Comparison of ENCODE assay signal across 8 cellular contexts in the genomic region with DNA sequence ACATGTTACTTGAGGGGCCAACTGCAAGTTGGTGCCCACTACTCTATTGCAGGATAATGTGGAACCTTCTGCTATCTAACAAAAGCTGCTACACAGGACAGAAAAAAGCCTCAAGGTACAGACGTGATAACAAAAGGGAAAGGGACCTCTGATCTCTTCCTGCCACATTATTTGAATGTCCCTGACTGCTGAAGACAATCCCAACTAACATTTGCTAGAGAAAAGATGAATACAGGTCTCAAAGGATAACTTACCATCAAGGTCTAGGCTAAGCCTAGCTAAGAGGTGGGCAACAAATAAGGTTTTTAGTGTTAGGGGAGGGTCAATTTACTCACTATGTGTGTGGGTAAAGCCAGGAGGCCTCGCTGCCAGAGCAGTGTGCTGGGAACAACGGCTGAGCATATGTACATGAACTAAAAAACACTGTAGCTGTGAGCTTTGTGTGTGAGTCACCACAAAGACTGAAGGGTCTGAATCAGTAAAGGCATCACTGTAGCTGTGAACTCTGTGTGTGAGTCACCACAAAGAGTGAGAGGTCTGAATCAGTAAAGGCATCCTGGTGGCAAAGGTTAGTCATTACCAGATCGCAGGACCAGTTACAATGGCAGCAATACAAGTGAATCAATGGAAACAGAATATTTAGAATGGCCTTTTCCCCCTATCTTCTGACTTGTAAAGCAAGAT.
DNase-seq lines count a peak whose midpoint lies in the region; ATAC-seq and TF ChIP-seq lines count a peak whose summit lies in the region.

No MANE protein-coding gene starts in this region.

- H3K4me1 Mint-ChIP-seq in activated T-cell treated with anti-CD3 and anti-CD28 coated beads, Interleukin-2, amount 50 U/mL, for 24 hours (ENCODE audit: low read depth) = peaks cover 68% of the 10 kb centered on the region

- no peaks in the 10 kb centered on the region for H3K36me3 ChIP-seq in upper lobe of right lung

- DNase-seq in AG08395 (ENCODE audit: low spot score) (peak; percentile 65), LoVo (ENCODE audit: low spot score) (peak; percentile 61), inferior parietal cortex (ENCODE audit: extremely low spot score) (peak; percentile 20), upper lobe of right lung (no peak), medulla oblongata (ENCODE audit: extremely low spot score) (no peak)
- DNase-seq in activated T-cell treated with anti-CD3 and anti-CD28 coated beads, Interleukin-2, amount 50 U/mL, for 24 hours = peak; percentile 62
- DNase-seq in stimulated activated CD8-positive, alpha-beta memory T cell treated with anti-CD3 and anti-CD28 coated beads, Interleukin-7, amount 100 ng/mL, for 48 hours (ENCODE audit: extremely low read depth in 1 of 2, low read depth in 1 of 2) = peak; percentile 25 to 52

- H3K27me3 ChIP-seq in upper lobe of right lung = peaks cover 41% of the 10 kb centered on the region

- no peaks in the 10 kb centered on the region for H3K4me1 ChIP-seq in upper lobe of right lung

- peaks cover 3% of the 10 kb centered on the region for H3K27me3 Mint-ChIP-seq in activated T-cell treated with anti-CD3 and anti-CD28 coated beads, Interleukin-2, amount 50 U/mL, for 24 hours

- H3K27ac Mint-ChIP-seq in activated T-cell treated with anti-CD3 and anti-CD28 coated beads, Interleukin-2, amount 50 U/mL, for 24 hours = peak overlapping the region; percentile 95

- H3K36me3 Mint-ChIP-seq in activated T-cell treated with anti-CD3 and anti-CD28 coated beads, Interleukin-2, amount 50 U/mL, for 24 hours (ENCODE audit: low read depth) = peaks cover 43% of the 10 kb centered on the region

- H3K4me3 ChIP-seq in upper lobe of right lung = no peak overlapping the region

- peak; percentile 73 for ATAC-seq in GM21447 (IDR thresholded peaks at IDR 0.05; ENCODE audit: unreplicated experiment)
- no peak for ATAC-seq in upper lobe of right lung

- no peaks in the 10 kb centered on the region for H3K9me3 Mint-ChIP-seq in activated T-cell treated with anti-CD3 and anti-CD28 coated beads, Interleukin-2, amount 50 U/mL, for 24 hours

- no peak overlapping the region for H3K27ac ChIP-seq in upper lobe of right lung

- intact Hi-C loops in upper lobe of right lung (cut with DNase I) = no loop called here

- H3K9me3 ChIP-seq in upper lobe of right lung = no peaks in the 10 kb centered on the region

- no peak for TF ChIP-seq CTCF in upper lobe of right lung (IDR thresholded peaks at IDR 0.05)

- H3K4me3 Mint-ChIP-seq in activated T-cell treated with anti-CD3 and anti-CD28 coated beads, Interleukin-2, amount 50 U/mL, for 24 hours = peak overlapping the region; percentile 56

Comparison
In these comparisons a context has a peak if more than half of its experiments do, and no peak if none do; other contexts are left out.
1. DNase-seq: peak in AG08395 (single experiment), LoVo (single experiment), activated T-cell treated with anti-CD3 and anti-CD28 coated beads, Interleukin-2, amount 50 U/mL, for 24 hours (single experiment), inferior parietal cortex (single experiment) and stimulated activated CD8-positive, alpha-beta memory T cell treated with anti-CD3 and anti-CD28 coated beads, Interleukin-7, amount 100 ng/mL, for 48 hours (2 of 2); none in upper lobe of right lung (single experiment) and medulla oblongata (single experiment).